In genomic region chr7:147071536-147071935, GRCh38 we compare ENCODE assay signal across 26 cellular contexts.
"Had no signal": no experiment of that assay in that cellular context is flagged by ENCODE, and none has a peak within 500 bp of the region (broad histone marks: within the 10 kb centered on the region; RNA-seq: fewer than 3 reads in every experiment).

No MANE protein-coding gene starts in this region.

- H3K27ac Mint-ChIP-seq: immature natural killer cell; naive thymus-derived CD8-positive, alpha-beta T cell; neural progenitor cell; stimulated activated memory B cell treated with anti-CD40 and anti-IgM and Interleukin-4, amounts not matched to agents 10 μg/mL and 1 μg/mL and 100 μg/mL, for 72 hours; stimulated activated naive CD8-positive, alpha-beta T cell treated with anti-CD3 and anti-CD28 coated beads, Interleukin-15, amount 100 ng/mL, for 72 hours; type B pancreatic cell had no signal

- H3K9me3 ChIP-seq: lower lobe of right lung, neutrophil, psoas muscle, right atrium auricular region, right lobe of liver, tibial nerve, uterus had no signal

- H3K27me3 Mint-ChIP-seq: naive thymus-derived CD8-positive, alpha-beta T cell; stimulated activated memory B cell treated with anti-CD40 and anti-IgM and Interleukin-4, amounts not matched to agents 10 μg/mL and 1 μg/mL and 100 μg/mL, for 72 hours; stimulated activated naive CD8-positive, alpha-beta T cell treated with anti-CD3 and anti-CD28 coated beads, Interleukin-15, amount 100 ng/mL, for 72 hours; type B pancreatic cell had no signal

- H3K27me3 ChIP-seq: left lung, neural progenitor cell, neutrophil, right atrium auricular region, right lobe of liver, tibial nerve, uterus had no signal

- DNase-seq: head of caudate nucleus; hypothalamus; immature natural killer cell; kidney; left colon; left lung; lower lobe of right lung; mammary epithelial cell; mesenchymal stem cell; naive thymus-derived CD8-positive, alpha-beta T cell; nephron progenitor cell; occipital lobe; psoas muscle; right lobe of liver; stimulated activated CD4-positive, alpha-beta T cell treated with anti-CD3 and anti-CD28 coated beads, Interleukin-4, amount 100 ng/mL, for 24 hours; stimulated activated naive CD4-positive, alpha-beta T cell treated with Interleukin-2 at 50 U/mL for 16 hours; stimulated activated naive CD8-positive, alpha-beta T cell treated with anti-CD3 and anti-CD28 coated beads, Interleukin-15, amount 100 ng/mL, for 72 hours; substantia nigra; uterus had no signal

- H3K9me3 Mint-ChIP-seq: neural progenitor cell had no signal

- H3K4me1 Mint-ChIP-seq: immature natural killer cell; naive thymus-derived CD8-positive, alpha-beta T cell; stimulated activated memory B cell treated with anti-CD40 and anti-IgM and Interleukin-4, amounts not matched to agents 10 μg/mL and 1 μg/mL and 100 μg/mL, for 72 hours; stimulated activated naive CD8-positive, alpha-beta T cell treated with anti-CD3 and anti-CD28 coated beads, Interleukin-15, amount 100 ng/mL, for 72 hours had no signal

- H3K4me3 Mint-ChIP-seq: immature natural killer cell; naive thymus-derived CD8-positive, alpha-beta T cell; nephron progenitor cell; neural progenitor cell; stimulated activated memory B cell treated with anti-CD40 and anti-IgM and Interleukin-4, amounts not matched to agents 10 μg/mL and 1 μg/mL and 100 μg/mL, for 72 hours; stimulated activated naive CD8-positive, alpha-beta T cell treated with anti-CD3 and anti-CD28 coated beads, Interleukin-15, amount 100 ng/mL, for 72 hours; type B pancreatic cell had no signal

- H3K4me1 ChIP-seq: left lung, lower lobe of right lung, neural progenitor cell, parathyroid adenoma, psoas muscle, right lobe of liver, tibial nerve, uterus had no signal

- H3K36me3 Mint-ChIP-seq: neural progenitor cell; stimulated activated memory B cell treated with anti-CD40 and anti-IgM and Interleukin-4, amounts not matched to agents 10 μg/mL and 1 μg/mL and 100 μg/mL, for 72 hours; type B pancreatic cell had no signal

- H3K4me3 ChIP-seq: left lung, lower lobe of right lung, neural progenitor cell, psoas muscle, right atrium auricular region, right lobe of liver, tibial nerve, uterus had no signal

- H3K36me3 ChIP-seq: left lung, lower lobe of right lung, neural progenitor cell, neutrophil, right atrium auricular region, right lobe of liver, tibial nerve, uterus had no signal

- H3K27ac ChIP-seq: left lung, lower lobe of right lung, neural progenitor cell, neutrophil, parathyroid adenoma, psoas muscle, right atrium auricular region, right lobe of liver, tibial nerve, uterus had no signal

- ATAC-seq: left colon; left lung; lower lobe of right lung; naive thymus-derived CD8-positive, alpha-beta T cell; psoas muscle; right lobe of liver; stimulated activated memory B cell treated with anti-CD40 and anti-IgM and Interleukin-4, amounts not matched to agents 10 μg/mL and 1 μg/mL and 100 μg/mL, for 72 hours; stimulated activated naive CD8-positive, alpha-beta T cell treated with anti-CD3 and anti-CD28 coated beads, Interleukin-15, amount 100 ng/mL, for 72 hours had no signal
